ENCODE assay signal across 16 cellular contexts in genomic region chr7:80307251-80307856, GRCh38.
DNase-seq lines count a peak whose midpoint lies in the region; ATAC-seq and TF ChIP-seq lines count a peak whose summit lies in the region.
"Had no signal": no experiment of that assay in that cellular context is flagged by ENCODE, and none has a peak within 500 bp of the region (broad histone marks: within the 10 kb centered on the region; RNA-seq: fewer than 3 reads in every experiment).

No MANE protein-coding gene starts in this region.

- RAD21 ChIA-PET in HCT116 (lab: Charles Lee; ENCODE audit: low non-redundant PET in 1 of 2, low total read pairs in 2 of 2, uncharacterized antibody in 2 of 2, unreplicated experiment in 2 of 2): no interaction called here

- no peaks in the 10 kb centered on the region; a peak in 1 of 4 replicates for H3K4me1 ChIP-seq in HCT116 (ENCODE audit: control insufficient read depth in 1 of 2, insufficient read depth in 2 of 2, low read length in 2 of 2)
- H3K4me1 ChIP-seq: parathyroid adenoma had no signal

- H3K27me3 ChIP-seq in HCT116 (ENCODE audit: insufficient read depth, low read length): no peaks in the 10 kb centered on the region

- CTCF ChIA-PET in HCT116 (lab: Charles Lee): no interaction called here

- H3K4me2 ChIP-seq in HCT116 (ENCODE audit: low read length): no peak overlapping the region

- DNase-seq in HCT116 (ENCODE audit: low read depth, low spot score) (no peak), fibroblast of mammary gland (ENCODE audit: low read depth) (peak; percentile 74), retinal pigment epithelial cell (ENCODE audit: low read depth) (peak; percentile 72), ecto neural progenitor cell (ENCODE audit: low spot score) (no peak)
- DNase-seq: activated T-cell treated with anti-CD3 and anti-CD28 coated beads, Interleukin-2, amount 50 U/mL, for 72 hours; caudate nucleus; DMS153; left ventricle myocardium superior; MM.1S; NCI-H446 treated with DMSO at 0.1 percent for 48 hours; SIG-M5; stimulated activated CD4-positive, alpha-beta T cell treated with anti-CD3 and anti-CD28 coated beads, Interleukin-4, amount 100 ng/mL, for 1 hour had no signal

- no peak overlapping the region for H3K9ac ChIP-seq in HCT116 (ENCODE audit: low read length)
- H3K9ac ChIP-seq: parathyroid adenoma had no signal

- POLR2A ChIA-PET in HCT116 (lab: Charles Lee): no interaction called here

- H2AFZ ChIP-seq in HCT116 (ENCODE audit: low read depth, low read length, poor library complexity, severe bottlenecking): peak overlapping the region; percentile 69
- H2AFZ ChIP-seq: parathyroid adenoma had no signal

- no peaks in the 10 kb centered on the region for H3K9me3 ChIP-seq in HCT116 (ENCODE audit: control insufficient read depth in 1 of 2, insufficient read depth in 1 of 2, low read depth in 1 of 2, low read length in 2 of 2)

- H3K27ac ChIP-seq in HCT116 (ENCODE audit: low read depth, low read length): no peak overlapping the region
- H3K27ac ChIP-seq: parathyroid adenoma had no signal

- H3K4me3 ChIP-seq in HCT116 (replicated peaks in 1 of 2; ENCODE audit: low read depth in 1 of 2, low read length in 2 of 2) (no peak overlapping the region), fibroblast of mammary gland (ENCODE audit: control insufficient read depth, low read depth, low read length) (no peak overlapping the region), retinal pigment epithelial cell (ENCODE audit: low read length) (no peak overlapping the region)

- H3K79me2 ChIP-seq in HCT116 (ENCODE audit: insufficient read depth, low read length): no peaks in the 10 kb centered on the region
- H3K79me2 ChIP-seq: parathyroid adenoma had no signal

- BruUV-seq in HCT116 (replicated peaks; lab: Mats Ljungman, UMichigan): no TSS peak

- H4K20me1 ChIP-seq in HCT116 (ENCODE audit: insufficient read depth): no peaks in the 10 kb centered on the region

- TF ChIP-seq POLR2A in HCT116 (IDR thresholded peaks at IDR 0.05; ENCODE audit: borderline replicate concordance, extremely low read depth, insufficient read depth, insufficient read length): no peak

- ATAC-seq in HCT116 (no peak), SK-N-SH treated with all-trans-retinoic acid at 6 μM for 48 hours (peak; percentile 83), HG02763 (IDR thresholded peaks at IDR 0.05; ENCODE audit: unreplicated experiment) (no peak), GM19023 (IDR thresholded peaks at IDR 0.05; ENCODE audit: unreplicated experiment) (no peak)
- ATAC-seq: activated T-cell treated with anti-CD3 and anti-CD28 coated beads, Interleukin-2, amount 50 U/mL, for 72 hours; left ventricle myocardium superior had no signal

- TF ChIP-seq CTCF in HCT116 (IDR thresholded peaks at IDR 0.05 in 2 of 3, conservative IDR thresholded peaks at IDR 0.05 in 1 of 3; ENCODE audit: borderline replicate concordance in 1 of 3, insufficient read depth in 1 of 3, low read depth in 2 of 3, low read length in 2 of 3) (no peak), fibroblast of mammary gland (conservative IDR thresholded peaks at IDR 0.05; ENCODE audit: control insufficient read depth, insufficient read depth, low read depth, low read length) (no peak), retinal pigment epithelial cell (conservative IDR thresholded peaks at IDR 0.05; ENCODE audit: low read depth, low read length) (no peak)

- no peak for TF ChIP-seq RAD21 in HCT116 (IDR thresholded peaks at IDR 0.05; ENCODE audit: low read depth)

- H3K36me3 ChIP-seq in HCT116 (ENCODE audit: control insufficient read depth in 1 of 2, insufficient read depth in 2 of 2, low read length in 2 of 2): no peaks in the 10 kb centered on the region

- intact Hi-C loops in HCT116 (cut with micrococcal nuclease): no loop called here

- H3K9me2 ChIP-seq in HCT116 (ENCODE audit: insufficient read depth): peaks cover 4% of the 10 kb centered on the region; the same call in 1 of the 2 replicates

TF ChIP-seq in HCT116, 20 proteins besides CTCF, POLR2A, EP300 and RAD21:
- no peak for TF ChIP-seq EZH2 (IDR thresholded peaks at IDR 0.05)

TF ChIP-seq in SK-N-SH treated with all-trans-retinoic acid at 6 μM for 48 hours, 23 proteins besides CTCF, POLR2A, EP300 and RAD21:
- no peak for TF ChIP-seq TSHZ2 (CRISPR knock-in tag; IDR thresholded peaks at IDR 0.05)
- no peak for TF ChIP-seq BACH2 (CRISPR knock-in tag; IDR thresholded peaks at IDR 0.05; ENCODE audit: borderline replicate concordance)
- TF ChIP-seq, protein P1, sequence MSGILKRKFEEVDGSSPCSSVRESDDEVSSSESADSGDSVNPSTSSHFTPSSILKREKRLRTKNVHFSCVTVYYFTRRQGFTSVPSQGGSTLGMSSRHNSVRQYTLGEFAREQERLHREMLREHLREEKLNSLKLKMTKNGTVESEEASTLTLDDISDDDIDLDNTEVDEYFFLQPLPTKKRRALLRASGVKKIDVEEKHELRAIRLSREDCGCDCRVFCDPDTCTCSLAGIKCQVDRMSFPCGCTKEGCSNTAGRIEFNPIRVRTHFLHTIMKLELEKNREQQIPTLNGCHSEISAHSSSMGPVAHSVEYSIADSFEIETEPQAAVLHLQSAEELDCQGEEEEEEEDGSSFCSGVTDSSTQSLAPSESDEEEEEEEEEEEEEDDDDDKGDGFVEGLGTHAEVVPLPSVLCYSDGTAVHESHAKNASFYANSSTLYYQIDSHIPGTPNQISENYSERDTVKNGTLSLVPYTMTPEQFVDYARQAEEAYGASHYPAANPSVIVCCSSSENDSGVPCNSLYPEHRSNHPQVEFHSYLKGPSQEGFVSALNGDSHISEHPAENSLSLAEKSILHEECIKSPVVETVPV (CRISPR knock-in tag; IDR thresholded peaks at IDR 0.05): no peak
- TF ChIP-seq ZNF70 (CRISPR knock-in tag; IDR thresholded peaks at IDR 0.05): no peak

Comparison
In these comparisons a context has a peak if more than half of its experiments do, and no peak if none do; other contexts are left out.
1. DNase-seq: peak in fibroblast of mammary gland (single experiment) and retinal pigment epithelial cell (single experiment); none in HCT116 (single experiment) and ecto neural progenitor cell (single experiment).